Comparison of ENCODE assay signal across 8 cellular contexts in the genomic region with DNA sequence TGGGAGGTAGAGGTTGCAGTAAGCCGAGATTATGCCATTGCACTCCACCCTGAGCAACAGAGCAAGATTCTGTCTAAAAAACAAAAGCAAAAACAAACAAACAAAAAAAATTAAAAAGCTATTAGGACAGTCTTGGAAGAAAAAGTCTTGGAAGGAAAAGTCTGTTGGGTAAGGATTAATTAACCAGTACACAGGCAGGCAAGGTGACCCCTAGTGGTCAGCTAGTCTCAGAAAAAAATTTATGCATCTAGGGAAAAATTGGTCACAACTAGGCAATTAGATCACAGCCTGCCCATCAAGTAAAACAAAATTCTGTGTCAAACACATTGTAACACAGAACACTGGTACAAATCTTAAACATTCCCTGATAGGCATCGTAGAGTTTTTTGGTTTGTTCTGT. TPM values are rescaled to one million over a fixed set of nuclear protein-coding genes. Genes with fewer than 3 reads are reported as not detected.
DNase-seq lines count a peak whose midpoint lies in the region; ATAC-seq and TF ChIP-seq lines count a peak whose summit lies in the region.

No MANE protein-coding gene starts in this region.

- H3K4me2 ChIP-seq in mammary epithelial cell (ENCODE audit: insufficient read depth, low read depth, low read length) (peak overlapping the region; percentile 23), mesendoderm (ENCODE audit: low read length) (no peak overlapping the region)

- H3K4me1 ChIP-seq in mammary epithelial cell (ENCODE audit: insufficient read depth, low read length) (peaks cover 20% of the 10 kb centered on the region), mesendoderm (ENCODE audit: control insufficient read depth, low read depth, low read length) (no peaks in the 10 kb centered on the region)

- no peaks in the 10 kb centered on the region for H3K27me3 ChIP-seq in mammary epithelial cell (ENCODE audit: insufficient read depth, low read length)
- no peaks in the 10 kb centered on the region for H3K27me3 ChIP-seq in mesendoderm (ENCODE audit: insufficient read depth, low read length, poor library complexity)

- H3K4me3 ChIP-seq in mammary epithelial cell (replicated peaks in 1 of 3; ENCODE audit: insufficient read depth in 1 of 3, low read depth in 2 of 3, low read length in 3 of 3): no peak overlapping the region
- H3K4me3 ChIP-seq in mesendoderm (ENCODE audit: low read length): no peak overlapping the region

- H2AK5ac ChIP-seq in mesendoderm (ENCODE audit: low read length): no peak overlapping the region

- no peaks in the 10 kb centered on the region for H3K79me1 ChIP-seq in mesendoderm (ENCODE audit: low read length)

- H3K9ac ChIP-seq in mammary epithelial cell (ENCODE audit: insufficient read depth, low read length) (no peak overlapping the region), mesendoderm (ENCODE audit: low read length) (no peak overlapping the region)

- H3K36me3 ChIP-seq in mammary epithelial cell (ENCODE audit: insufficient read depth, low read length): no peaks in the 10 kb centered on the region
- H3K36me3 ChIP-seq in mesendoderm (ENCODE audit: control insufficient read depth, insufficient read depth, low read length): no peaks in the 10 kb centered on the region

- no peak for ATAC-seq in activated naive CD4-positive, alpha-beta T cell treated with anti-CD3 and anti-CD28 coated beads, Interleukin-2, amount 50 U/mL, for 72 hours
- ATAC-seq in HG03108 (IDR thresholded peaks at IDR 0.05; ENCODE audit: unreplicated experiment) (no peak), HG02981 (IDR thresholded peaks at IDR 0.05; ENCODE audit: unreplicated experiment) (no peak)

- H3K4me3 Mint-ChIP-seq in activated naive CD4-positive, alpha-beta T cell treated with anti-CD3 and anti-CD28 coated beads, Interleukin-2, amount 50 U/mL, for 24 hours: no peak overlapping the region

- no peak overlapping the region for H3K4ac ChIP-seq in mesendoderm (ENCODE audit: low read depth, low read length)

- H2BK120ac ChIP-seq in mesendoderm (ENCODE audit: low read depth, low read length): no peak overlapping the region

- H2BK5ac ChIP-seq in mesendoderm (ENCODE audit: low read length): no peak overlapping the region

- peak overlapping the region; percentile 23 for H3K27ac Mint-ChIP-seq in activated naive CD4-positive, alpha-beta T cell treated with anti-CD3 and anti-CD28 coated beads, Interleukin-2, amount 50 U/mL, for 24 hours
- H3K27ac Mint-ChIP-seq in activated naive CD4-positive, alpha-beta T cell treated with anti-CD3 and anti-CD28 coated beads, Interleukin-2, amount 50 U/mL, for 72 hours: no peak overlapping the region

- peaks cover 6% of the 10 kb centered on the region for H3K27me3 Mint-ChIP-seq in activated naive CD4-positive, alpha-beta T cell treated with anti-CD3 and anti-CD28 coated beads, Interleukin-2, amount 50 U/mL, for 24 hours

- H2AFZ ChIP-seq in mammary epithelial cell (ENCODE audit: low read depth, low read length): no peak overlapping the region

- no peaks in the 10 kb centered on the region for H3K9me3 Mint-ChIP-seq in activated naive CD4-positive, alpha-beta T cell treated with anti-CD3 and anti-CD28 coated beads, Interleukin-2, amount 50 U/mL, for 24 hours
- peaks cover 0 to 5% of the 10 kb centered on the region in 2 donors for H3K9me3 Mint-ChIP-seq in activated naive CD4-positive, alpha-beta T cell treated with anti-CD3 and anti-CD28 coated beads, Interleukin-2, amount 50 U/mL, for 72 hours

- 100% methylated on average over 2 of the region's 2 CpGs for WGBS in mammary epithelial cell (ENCODE audit: low coverage, missing lambda C conversion rate)
- no CpG with 5 or more reads among the region's 2 CpGs for WGBS in mesendoderm (ENCODE audit: extremely low coverage, insufficient coverage, low lambda C conversion rate)

- no peaks in the 10 kb centered on the region for H3K36me3 Mint-ChIP-seq in activated naive CD4-positive, alpha-beta T cell treated with anti-CD3 and anti-CD28 coated beads, Interleukin-2, amount 50 U/mL, for 24 hours
- peaks cover 0 to 4% of the 10 kb centered on the region in 2 donors for H3K36me3 Mint-ChIP-seq in activated naive CD4-positive, alpha-beta T cell treated with anti-CD3 and anti-CD28 coated beads, Interleukin-2, amount 50 U/mL, for 72 hours

- H4K20me1 ChIP-seq in mammary epithelial cell (ENCODE audit: insufficient read depth, low read length): no peaks in the 10 kb centered on the region

- CTCF ChIA-PET in mammary epithelial cell (lab: Charles Lee; ENCODE audit: low non-redundant PET): interaction anchor here (0.5 to 0.7 kb wide), 3 partner anchors 19 to 400 kb away, joined by 3 to 4 read pairs (median 4); no protein-coding TSS in a partner anchor

- no peak overlapping the region for H3K27ac ChIP-seq in mammary epithelial cell (ENCODE audit: insufficient read depth, low read depth, low read length)
- no peak overlapping the region for H3K27ac ChIP-seq in mesendoderm (ENCODE audit: low read depth, low read length)

- H2BK15ac ChIP-seq in mesendoderm (replicated peaks; ENCODE audit: low read depth): no peak overlapping the region

- no peak overlapping the region for H3K18ac ChIP-seq in mesendoderm (ENCODE audit: low read length)

- H4K8ac ChIP-seq in mesendoderm (ENCODE audit: low read depth, low read length): no peak overlapping the region

- dilution Hi-C loops in mammary epithelial cell (cut with HindIII; ENCODE audit: low sequenced_read_pairs): no loop called here

- no peaks in the 10 kb centered on the region for H3K4me1 Mint-ChIP-seq in activated naive CD4-positive, alpha-beta T cell treated with anti-CD3 and anti-CD28 coated beads, Interleukin-2, amount 50 U/mL, for 24 hours

- no peak for DNase-seq in activated naive CD4-positive, alpha-beta T cell treated with anti-CD3 and anti-CD28 coated beads, Interleukin-2, amount 50 U/mL, for 72 hours (ENCODE audit: low spot score in 2 of 2)
- peak; percentile 18 for DNase-seq in NCI-H2227 (lab: John Stamatoyannopoulos, UW; ENCODE audit: unreplicated experiment)
- DNase-seq in mammary epithelial cell: peak; percentile 51
- DNase-seq in mesendoderm: peak; percentile 29
- DNase-seq in KG1 (lab: John Stamatoyannopoulos, UW): no peak

- H3K9me3 ChIP-seq in mammary epithelial cell (replicated peaks; ENCODE audit: insufficient read depth, low read length): no peaks in the 10 kb centered on the region

- intact Hi-C loops in mammary epithelial cell (cut with micrococcal nuclease): loop anchor here (1.0 kb wide), 1 partner anchor 44 kb away; the partner anchor contains the start of gene NOL6

- H3K23ac ChIP-seq in mesendoderm (ENCODE audit: low read length): no peak overlapping the region

- in situ Hi-C loops in mammary epithelial cell (cut with MboI; ENCODE audit: low sequenced_read_pairs in 2 of 2): no loop called here

- no peak overlapping the region for H4K5ac ChIP-seq in mesendoderm (ENCODE audit: low read length)

- no peak overlapping the region for H3K56ac ChIP-seq in mesendoderm (ENCODE audit: low read length)

- H3K79me2 ChIP-seq in mammary epithelial cell (ENCODE audit: insufficient read depth, low read length) (no peaks in the 10 kb centered on the region), mesendoderm (ENCODE audit: control insufficient read depth, insufficient read depth, low read length) (no peaks in the 10 kb centered on the region)

- no TSS peak for BruUV-seq in mammary epithelial cell (replicated peaks; lab: Mats Ljungman, UMichigan)

- peak; percentile 38 to 62 for TF ChIP-seq CTCF in mammary epithelial cell (conservative IDR thresholded peaks at IDR 0.05 in 1 of 2, IDR thresholded peaks at IDR 0.05 in 1 of 2; ENCODE audit: extremely low read depth in 1 of 2, insufficient read depth in 1 of 2, low read depth in 1 of 2, low read length in 2 of 2)

RNA-seq across cellular contexts. Expression of gene ANKRD18B, which starts 6.7 kb away (rescaled TPM):
- 1 to 10 TPM in 1 of 2 donors, under 1 TPM in 1; 0.48 to 3.5 TPM for total RNA-seq in activated naive CD4-positive, alpha-beta T cell treated with anti-CD3 and anti-CD28 coated beads, Interleukin-2, amount 50 U/mL, for 72 hours
- 1 to 10 TPM; 3.0 to 7.2 TPM for total RNA-seq in mammary epithelial cell
- polyA plus RNA-seq in mammary epithelial cell: 0.67 TPM
- not detected for polyA minus RNA-seq in mammary epithelial cell
- 3.9 TPM for polyA plus RNA-seq in mesendoderm (2013, experiment 1 of 2)
- polyA plus RNA-seq in mesendoderm (2013, experiment 2 of 2): 4.2 TPM

RNA-seq across cellular contexts. Expression of gene NOL6, which starts 43.6 kb away (rescaled TPM):
- total RNA-seq in activated naive CD4-positive, alpha-beta T cell treated with anti-CD3 and anti-CD28 coated beads, Interleukin-2, amount 50 U/mL, for 72 hours: 10 to 100 TPM; 34.2 to 40.2 TPM
- 10 to 100 TPM; 34.2 to 59.0 TPM for total RNA-seq in mammary epithelial cell
- 51.8 TPM for polyA plus RNA-seq in mammary epithelial cell
- polyA minus RNA-seq in mammary epithelial cell: 107 TPM
- polyA plus RNA-seq in mesendoderm (2013, experiment 1 of 2): 37.8 TPM
- polyA plus RNA-seq in mesendoderm (2013, experiment 2 of 2): 36.5 TPM

Comparison
In these comparisons a context has a peak if more than half of its experiments do, and no peak if none do; other contexts are left out.
1. DNase-seq: peak in NCI-H2227 (single experiment), mammary epithelial cell (single experiment) and mesendoderm (single experiment); none in activated naive CD4-positive, alpha-beta T cell treated with anti-CD3 and anti-CD28 coated beads, Interleukin-2, amount 50 U/mL, for 72 hours (0 of 2) and KG1 (single experiment).